Comparison of ENCODE assay signal across 1 cellular context in genomic region chr7:137583199-137583598, GRCh38.
TF ChIP-seq lines count a peak whose summit lies in the region.

No MANE protein-coding gene starts in this region.

TF ChIP-seq in H1, 55 proteins besides CTCF, POLR2A, EP300 and RAD21 (continued from another document):
- TF ChIP-seq SP2 (IDR thresholded peaks at IDR 0.05; ENCODE audit: low read length) (no peak), ATF3 (IDR thresholded peaks at IDR 0.05; ENCODE audit: insufficient read depth, low read depth, low read length) (no peak), EGR1 (IDR thresholded peaks at IDR 0.05; ENCODE audit: borderline replicate concordance, low read depth, low read length) (no peak), RXRA (IDR thresholded peaks at IDR 0.05; ENCODE audit: insufficient read depth, low read depth, low read length) (no peak), SUZ12 (IDR thresholded peaks at IDR 0.05; ENCODE audit: low read length) (no peak), NANOG (IDR thresholded peaks at IDR 0.05; ENCODE audit: insufficient read depth, low read depth, low read length, poor library complexity, severe bottlenecking) (no peak), JUND (IDR thresholded peaks at IDR 0.05; ENCODE audit: low read length) (no peak), SP1 (IDR thresholded peaks at IDR 0.05; ENCODE audit: low read depth, low read length) (no peak), BACH1 (IDR thresholded peaks at IDR 0.05; ENCODE audit: low read length) (no peak), SAP30 (IDR thresholded peaks at IDR 0.05; ENCODE audit: insufficient read depth, insufficient replicate concordance, low read length) (no peak), ZNF274 (IDR thresholded peaks at IDR 0.05; ENCODE audit: borderline replicate concordance, extremely low read depth, low read length) (no peak)
